19 cellular contexts compared by ENCODE assay signal in genomic region chr14:34218866-34219265, GRCh38.
DNase-seq lines count a peak whose midpoint lies in the region; ATAC-seq, FAIRE-seq and TF ChIP-seq lines count a peak whose summit lies in the region.
"Had no signal": no experiment of that assay in that cellular context is flagged by ENCODE, and none has a peak within 500 bp of the region (broad histone marks: within the 10 kb centered on the region; RNA-seq: fewer than 3 reads in every experiment).

No MANE protein-coding gene starts in this region.

- H3K27me3 ChIP-seq in gastroesophageal sphincter: no peaks in the 10 kb centered on the region
- H3K27me3 ChIP-seq in pancreas: no peaks in the 10 kb centered on the region
- no peaks in the 10 kb centered on the region for H3K27me3 ChIP-seq in stomach smooth muscle (ENCODE audit: control insufficient read depth in 1 of 2, insufficient read depth in 2 of 2, low read length in 2 of 2)
- H3K27me3 ChIP-seq in naive thymus-derived CD4-positive, alpha-beta T cell (ENCODE audit: control insufficient read depth in 2 of 2, insufficient read depth in 2 of 2, low read length in 2 of 2): no peaks in the 10 kb centered on the region

- 19 to 25% methylated on average over 2 of the region's 2 CpGs for WGBS in gastroesophageal sphincter (ENCODE audit: low coverage in 1 of 2), 2 donors
- WGBS in pancreas, 2 donors: 85 to 87% methylated on average over 2 of the region's 2 CpGs

- DNase-seq in pancreas (no peak), NCI-H748 treated with DMSO at 0.1 percent for 48 hours (lab: John Stamatoyannopoulos, UW) (no peak)
- DNase-seq in naive thymus-derived CD4-positive, alpha-beta T cell: no peak
- DNase-seq: CD4-positive, alpha-beta memory T cell; COR-L47; DND-41; GDM1 had no signal

- no peak overlapping the region for H3K4me3 Mint-ChIP-seq in naive thymus-derived CD4-positive, alpha-beta T cell
- H3K4me3 Mint-ChIP-seq: B cell; CD4-positive, alpha-beta memory T cell had no signal

- no peaks in the 10 kb centered on the region for H3K36me3 ChIP-seq in gastroesophageal sphincter
- no peaks in the 10 kb centered on the region for H3K36me3 ChIP-seq in pancreas
- H3K36me3 ChIP-seq in stomach smooth muscle (ENCODE audit: control insufficient read depth in 2 of 2, insufficient read depth in 2 of 2, low read length in 2 of 2): no peaks in the 10 kb centered on the region
- no peaks in the 10 kb centered on the region for H3K36me3 ChIP-seq in naive thymus-derived CD4-positive, alpha-beta T cell (ENCODE audit: control insufficient read depth in 2 of 3, insufficient read depth in 3 of 3, low read length in 3 of 3)

- H3K4me1 ChIP-seq in gastroesophageal sphincter: peaks cover 0 to 23% (median 0%) of the 10 kb centered on the region in 3 donors
- H3K4me1 ChIP-seq in pancreas: peaks cover 10 to 12% (median 10%) of the 10 kb centered on the region in 3 donors
- peaks cover 25% of the 10 kb centered on the region for H3K4me1 ChIP-seq in stomach smooth muscle (ENCODE audit: control insufficient read depth, insufficient read depth, low read length)
- H3K4me1 ChIP-seq in naive thymus-derived CD4-positive, alpha-beta T cell (ENCODE audit: control insufficient read depth in 2 of 2, insufficient read depth in 2 of 2, low read length in 2 of 2): no peaks in the 10 kb centered on the region

- no peak for TF ChIP-seq CTCF in VCaP (conservative IDR thresholded peaks at IDR 0.05)
- peak in 2 of 4 experiments; percentile 39 to 48 for TF ChIP-seq CTCF in gastroesophageal sphincter (IDR thresholded peaks at IDR 0.05)
- TF ChIP-seq CTCF in pancreas (IDR thresholded peaks at IDR 0.05): no peak

- no peak for TF ChIP-seq EP300 in gastroesophageal sphincter (IDR thresholded peaks at IDR 0.05)

- ATAC-seq in gastroesophageal sphincter: peak; percentile 57
- no peak for ATAC-seq in pancreas
- no peak for ATAC-seq in naive thymus-derived CD4-positive, alpha-beta T cell
- no peak for ATAC-seq in GM21360 (IDR thresholded peaks at IDR 0.05; ENCODE audit: unreplicated experiment)
- ATAC-seq: HCT116 had no signal

- POLR2A ChIA-PET in naive thymus-derived CD4-positive, alpha-beta T cell (lab: Charles Lee): no interaction called here

- peaks cover 0 to 8% (median 5%) of the 10 kb centered on the region in 7 donors for H3K4me1 Mint-ChIP-seq in naive thymus-derived CD4-positive, alpha-beta T cell
- H3K4me1 Mint-ChIP-seq: B cell had no signal

- H3K36me3 Mint-ChIP-seq in naive thymus-derived CD4-positive, alpha-beta T cell: peaks cover 0 to 4% (median 0%) of the 10 kb centered on the region in 5 donors
- H3K36me3 Mint-ChIP-seq: CD4-positive, alpha-beta memory T cell had no signal

- CTCF ChIA-PET in naive thymus-derived CD4-positive, alpha-beta T cell (lab: Charles Lee): no interaction called here

- H3K9me3 ChIP-seq in gastroesophageal sphincter (no peaks in the 10 kb centered on the region), pancreas (no peaks in the 10 kb centered on the region), stomach smooth muscle (ENCODE audit: control insufficient read depth in 2 of 2, low read length in 2 of 2) (no peaks in the 10 kb centered on the region)
- no peaks in the 10 kb centered on the region for H3K9me3 ChIP-seq in naive thymus-derived CD4-positive, alpha-beta T cell (ENCODE audit: control insufficient read depth in 2 of 3, low read length in 3 of 3)

- no peak overlapping the region for H3K9ac ChIP-seq in stomach smooth muscle (ENCODE audit: low read length in 2 of 2)

- peaks cover 0 to 16% (median 3%) of the 10 kb centered on the region in 5 donors for H3K27me3 Mint-ChIP-seq in naive thymus-derived CD4-positive, alpha-beta T cell

- FAIRE-seq in pancreas (lab: Jason Lieb, UNC): peak; percentile 72
- FAIRE-seq: A204.1, GM12892, GM19239, H54 had no signal

- peaks cover 0 to 4% (median 0%) of the 10 kb centered on the region in 11 donors for H3K9me3 Mint-ChIP-seq in naive thymus-derived CD4-positive, alpha-beta T cell

- intact Hi-C loops in pancreas (cut with DNase I): no loop called here
- intact Hi-C loops in naive thymus-derived CD4-positive, alpha-beta T cell (cut with micrococcal nuclease): no loop called here

- TF ChIP-seq POLR2A in gastroesophageal sphincter (IDR thresholded peaks at IDR 0.05): no peak

- H3K27ac ChIP-seq in VCaP: peak overlapping the region; percentile 42; the same call in 1 of the 2 replicates
- peak overlapping the region; percentile 55 to 77 (median 68) for H3K27ac ChIP-seq in gastroesophageal sphincter
- peak overlapping the region in 1 of 4 donors; percentile 44 for H3K27ac ChIP-seq in pancreas
- peak overlapping the region; percentile 70 for H3K27ac ChIP-seq in stomach smooth muscle (ENCODE audit: low read length)
- H3K27ac ChIP-seq in naive thymus-derived CD4-positive, alpha-beta T cell (ENCODE audit: low read depth, low read length): no peak overlapping the region
- H3K27ac ChIP-seq: C4-2B, HL-60 had no signal

- H3K4me3 ChIP-seq in gastroesophageal sphincter (no peak overlapping the region), pancreas (no peak overlapping the region), stomach smooth muscle (ENCODE audit: low read length in 2 of 2) (no peak overlapping the region)
- H3K4me3 ChIP-seq in naive thymus-derived CD4-positive, alpha-beta T cell (ENCODE audit: low read length): no peak overlapping the region

- peak overlapping the region in 1 of 9 donors; percentile 36 for H3K27ac Mint-ChIP-seq in naive thymus-derived CD4-positive, alpha-beta T cell
- H3K27ac Mint-ChIP-seq: B cell; CD4-positive, alpha-beta memory T cell had no signal
